9 cellular contexts compared by ENCODE assay signal in the genomic region with DNA sequence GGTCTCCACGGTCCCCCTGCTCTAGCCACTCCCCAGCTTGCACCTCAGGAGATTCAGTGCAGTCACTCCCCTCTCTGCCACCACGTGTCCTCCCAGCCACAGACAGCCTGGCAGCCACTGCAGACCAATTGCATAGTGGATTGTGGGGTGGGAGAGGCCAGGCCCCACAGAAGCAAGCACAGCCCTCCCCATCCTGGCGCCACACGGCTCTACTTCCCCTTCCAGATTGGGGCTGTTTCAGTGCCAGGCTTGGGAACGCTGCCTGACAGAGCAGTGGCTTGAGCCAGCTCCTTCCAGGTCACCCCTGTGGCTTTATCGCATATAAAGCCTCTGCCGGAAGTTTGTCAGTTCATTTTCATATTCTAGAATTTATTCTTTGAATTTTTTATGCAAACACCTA.
DNase-seq lines count a peak whose midpoint lies in the region; ATAC-seq, FAIRE-seq and TF ChIP-seq lines count a peak whose summit lies in the region.
"Had no signal": no experiment of that assay in that cellular context is flagged by ENCODE, and none has a peak within 500 bp of the region (broad histone marks: within the 10 kb centered on the region; RNA-seq: fewer than 3 reads in every experiment).

No MANE protein-coding gene starts in this region.

- H3K9ac ChIP-seq in MM.1S (ENCODE audit: low read length) (peak overlapping the region; percentile 12; the same call in 1 of the 2 replicates), endothelial cell of umbilical vein (replicated peaks; ENCODE audit: extremely low read depth, insufficient read depth, low read length) (no peak overlapping the region)

- POLR2A ChIA-PET in endothelial cell of umbilical vein (lab: Charles Lee) = no interaction called here

- H3F3A ChIP-seq in MM.1S (ENCODE audit: insufficient read depth, low read length) = no peaks in the 10 kb centered on the region

- no peak for ATAC-seq in GM18505 (IDR thresholded peaks at IDR 0.05; ENCODE audit: unreplicated experiment)

- no peaks in the 10 kb centered on the region for H3K36me3 Mint-ChIP-seq in activated naive CD4-positive, alpha-beta T cell treated with anti-CD3 and anti-CD28 coated beads for 36 hours (ENCODE audit: low read depth)

- FAIRE-seq in endothelial cell of umbilical vein (lab: Jason Lieb, UNC) = no peak

- no peak overlapping the region for H3K27ac ChIP-seq in MM.1S (ENCODE audit: low read length)
- no peak overlapping the region for H3K27ac ChIP-seq in endothelial cell of umbilical vein (ENCODE audit: insufficient read depth, low read depth, low read length)
- peak overlapping the region; percentile 11 to 24 for H3K27ac ChIP-seq in tibial artery

- CTCF ChIA-PET in activated naive CD4-positive, alpha-beta T cell treated with anti-CD3 and anti-CD28 coated beads for 36 hours (lab: Charles Lee) = interaction anchor here (0.6 to 6.7 kb wide), 11 partner anchors 9 to 716 kb away, joined by 3 to 79 read pairs (median 4); a partner anchor contains a TSS
- CTCF ChIA-PET in endothelial cell of umbilical vein (lab: Charles Lee) = interaction anchor here (0.7 to 5.5 kb wide), 26 partner anchors 9 to 427 kb away, joined by 3 to 84 read pairs (median 5); a partner anchor contains a TSS

- intact Hi-C loops in activated naive CD4-positive, alpha-beta T cell treated with anti-CD3 and anti-CD28 coated beads for 36 hours (cut with micrococcal nuclease) = loop anchor here (2.0 to 5.0 kb wide), 2 partner anchors 30 to 717 kb away; no protein-coding TSS in a partner anchor
- intact Hi-C loops in endothelial cell of umbilical vein (cut with micrococcal nuclease) (no loop called here), tibial artery (cut with DNase I; ENCODE audit: low total_unique reads) (no loop called here)

- peak overlapping the region; percentile 56 for H3K4me2 ChIP-seq in MM.1S (ENCODE audit: low read depth, low read length)
- H3K4me2 ChIP-seq in endothelial cell of umbilical vein (ENCODE audit: insufficient read depth, low read length) = no peak overlapping the region

- peaks cover 18% of the 10 kb centered on the region for H3K27me3 Mint-ChIP-seq in activated naive CD4-positive, alpha-beta T cell treated with anti-CD3 and anti-CD28 coated beads for 36 hours (ENCODE audit: low read depth)

- no peaks in the 10 kb centered on the region for H3K9me3 Mint-ChIP-seq in activated naive CD4-positive, alpha-beta T cell treated with anti-CD3 and anti-CD28 coated beads for 36 hours
- H3K9me3 Mint-ChIP-seq: nephron had no signal

- H3K36me3 ChIP-seq in MM.1S (replicated peaks; ENCODE audit: insufficient read depth, low read length) = no peaks in the 10 kb centered on the region
- H3K36me3 ChIP-seq in endothelial cell of umbilical vein (ENCODE audit: control insufficient read depth in 2 of 2, extremely low read depth in 1 of 2, insufficient read depth in 2 of 2, low read length in 2 of 2) = no peaks in the 10 kb centered on the region
- H3K36me3 ChIP-seq in tibial artery = no peaks in the 10 kb centered on the region

- peak; percentile 8 for DNase-seq in activated naive CD4-positive, alpha-beta T cell treated with anti-CD3 and anti-CD28 coated beads for 36 hours
- DNase-seq in activated naive CD4-positive, alpha-beta T cell treated with anti-CD3 and anti-CD28 coated beads, Interleukin-2, amount 50 U/mL, for 16 hours = no peak
- no peak for DNase-seq in MM.1S
- no peak for DNase-seq in endothelial cell of umbilical vein (ENCODE audit: low read depth, low spot score)
- DNase-seq in tibial artery = peak; percentile 40 to 78
- DNase-seq in NCI-H510A treated with DMSO at 0.1 percent for 48 hours (lab: John Stamatoyannopoulos, UW) = no peak
- DNase-seq in NK-92 treated with Interleukin-12 subunit alpha and Interleukin-12 subunit beta, amount 100 ng/mL, for 24 hours (lab: John Stamatoyannopoulos, UW) = no peak

- H3K4me3 ChIP-seq in MM.1S (ENCODE audit: low read length) (peak overlapping the region; percentile 27; the same call in 1 of the 2 replicates), endothelial cell of umbilical vein (replicated peaks in 1 of 3; ENCODE audit: insufficient read depth in 1 of 3, low read depth in 1 of 3, low read length in 3 of 3) (no peak overlapping the region), tibial artery (no peak overlapping the region)

- BruUV-seq in endothelial cell of umbilical vein (replicated peaks; lab: Mats Ljungman, UMichigan) = no TSS peak

- no peaks in the 10 kb centered on the region for H3K9me2 ChIP-seq in MM.1S (replicated peaks; ENCODE audit: insufficient read depth, low read length)

- H3K79me2 ChIP-seq in MM.1S (ENCODE audit: low read length) (no peaks in the 10 kb centered on the region), endothelial cell of umbilical vein (ENCODE audit: control insufficient read depth, insufficient read depth, low read length) (no peaks in the 10 kb centered on the region)

- peaks cover 8% of the 10 kb centered on the region for H3K4me1 ChIP-seq in MM.1S (ENCODE audit: low read length)
- H3K4me1 ChIP-seq in endothelial cell of umbilical vein (ENCODE audit: control insufficient read depth, extremely low read depth, insufficient read depth, low read length) = peaks cover 4% of the 10 kb centered on the region
- H3K4me1 ChIP-seq in tibial artery = peaks cover 0 to 20% (median 10%) of the 10 kb centered on the region in 4 donors

- dilution Hi-C loops in endothelial cell of umbilical vein (cut with MboI; ENCODE audit: extremely low pct_ligation_motif_present, low sequenced_read_pairs) = no loop called here

- peak overlapping the region; percentile 84 for H2AFZ ChIP-seq in MM.1S (ENCODE audit: low read length)
- peak overlapping the region; percentile 71 for H2AFZ ChIP-seq in endothelial cell of umbilical vein (ENCODE audit: low read depth, low read length)

- H3K9me3 ChIP-seq in MM.1S (replicated peaks; ENCODE audit: insufficient read depth, low read length) = no peaks in the 10 kb centered on the region
- H3K9me3 ChIP-seq in endothelial cell of umbilical vein (replicated peaks; ENCODE audit: control insufficient read depth, insufficient read depth, low read length) = no peaks in the 10 kb centered on the region
- no peaks in the 10 kb centered on the region for H3K9me3 ChIP-seq in tibial artery

- H4K20me1 ChIP-seq in MM.1S (ENCODE audit: insufficient read depth, low read length) = no peaks in the 10 kb centered on the region
- no peaks in the 10 kb centered on the region for H4K20me1 ChIP-seq in endothelial cell of umbilical vein (replicated peaks; ENCODE audit: control insufficient read depth, extremely low read depth, insufficient read depth, low read length)

- no peak overlapping the region for H3K27ac Mint-ChIP-seq in activated naive CD4-positive, alpha-beta T cell treated with anti-CD3 and anti-CD28 coated beads for 36 hours
- H3K27ac Mint-ChIP-seq: nephron had no signal

- TF ChIP-seq POLR2A in endothelial cell of umbilical vein (IDR thresholded peaks at IDR 0.05; ENCODE audit: low read depth, low read length) (no peak), GM18505 (IDR thresholded peaks at IDR 0.05; ENCODE audit: borderline replicate concordance, extremely low read depth, insufficient read depth, insufficient read length) (no peak)

- TF ChIP-seq CTCF in MM.1S (IDR thresholded peaks at IDR 0.05; ENCODE audit: low read length) (no peak), endothelial cell of umbilical vein (IDR thresholded peaks at IDR 0.05; ENCODE audit: extremely low read depth in 1 of 2, insufficient read depth in 1 of 2, low read depth in 1 of 2, low read length in 2 of 2) (no peak), tibial artery (IDR thresholded peaks at IDR 0.05) (no peak)

- H3K9me1 ChIP-seq in endothelial cell of umbilical vein (replicated peaks; ENCODE audit: control insufficient read depth, extremely low read depth, insufficient read depth, low read length) = no peaks in the 10 kb centered on the region

- H3K27me3 ChIP-seq in MM.1S (replicated peaks; ENCODE audit: insufficient read depth, low read length) (no peaks in the 10 kb centered on the region), endothelial cell of umbilical vein (ENCODE audit: control insufficient read depth in 2 of 2, insufficient read depth in 2 of 2, low read length in 2 of 2) (peaks cover 7 to 11% of the 10 kb centered on the region in 2 experiments), tibial artery (peaks cover 0 to 18% of the 10 kb centered on the region in 2 donors)

- peaks cover 19% of the 10 kb centered on the region for H3K4me1 Mint-ChIP-seq in activated naive CD4-positive, alpha-beta T cell treated with anti-CD3 and anti-CD28 coated beads for 36 hours (ENCODE audit: low read depth)
- H3K4me1 Mint-ChIP-seq: nephron had no signal

- no peak overlapping the region for H3K4me3 Mint-ChIP-seq in activated naive CD4-positive, alpha-beta T cell treated with anti-CD3 and anti-CD28 coated beads for 36 hours
- H3K4me3 Mint-ChIP-seq: nephron had no signal

TF ChIP-seq in endothelial cell of umbilical vein, 7 proteins besides CTCF, POLR2A, EP300 and RAD21:
- TF ChIP-seq GATA2 (IDR thresholded peaks at IDR 0.05; ENCODE audit: insufficient read depth, insufficient read length, low read depth, low read length) (no peak), FOS (IDR thresholded peaks at IDR 0.05; ENCODE audit: borderline replicate concordance, insufficient read depth, low read length) (no peak), POLR2AphosphoS5 (IDR thresholded peaks at IDR 0.05; ENCODE audit: insufficient read depth, low read depth, low read length) (no peak), EZH2 (IDR thresholded peaks at IDR 0.05; ENCODE audit: borderline replicate concordance, low read depth, low read length, severe bottlenecking) (no peak), MYC (IDR thresholded peaks at IDR 0.05; ENCODE audit: low read depth, low read length) (no peak), JUN (IDR thresholded peaks at IDR 0.05; ENCODE audit: borderline replicate concordance, insufficient read depth, insufficient read length, low read depth) (no peak)
- TF ChIP-seq, protein P1, sequence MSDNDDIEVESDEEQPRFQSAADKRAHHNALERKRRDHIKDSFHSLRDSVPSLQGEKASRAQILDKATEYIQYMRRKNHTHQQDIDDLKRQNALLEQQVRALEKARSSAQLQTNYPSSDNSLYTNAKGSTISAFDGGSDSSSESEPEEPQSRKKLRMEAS (IDR thresholded peaks at IDR 0.05; ENCODE audit: insufficient read depth, insufficient read length) = no peak

Comparison
In these comparisons a context has a peak if more than half of its experiments do, and no peak if none do; other contexts are left out.
1. DNase-seq: peak in activated naive CD4-positive, alpha-beta T cell treated with anti-CD3 and anti-CD28 coated beads for 36 hours (single experiment) and tibial artery (2 of 2); none in activated naive CD4-positive, alpha-beta T cell treated with anti-CD3 and anti-CD28 coated beads, Interleukin-2, amount 50 U/mL, for 16 hours (single experiment), MM.1S (single experiment), endothelial cell of umbilical vein (single experiment), NCI-H510A treated with DMSO at 0.1 percent for 48 hours (single experiment) and NK-92 treated with Interleukin-12 subunit alpha and Interleukin-12 subunit beta, amount 100 ng/mL, for 24 hours (single experiment).
2. H3K27ac ChIP-seq: peak in tibial artery (2 of 2); none in MM.1S (single experiment) and endothelial cell of umbilical vein (single experiment).